Comparison of ENCODE assay signal across 8 cellular contexts in the genomic region with DNA sequence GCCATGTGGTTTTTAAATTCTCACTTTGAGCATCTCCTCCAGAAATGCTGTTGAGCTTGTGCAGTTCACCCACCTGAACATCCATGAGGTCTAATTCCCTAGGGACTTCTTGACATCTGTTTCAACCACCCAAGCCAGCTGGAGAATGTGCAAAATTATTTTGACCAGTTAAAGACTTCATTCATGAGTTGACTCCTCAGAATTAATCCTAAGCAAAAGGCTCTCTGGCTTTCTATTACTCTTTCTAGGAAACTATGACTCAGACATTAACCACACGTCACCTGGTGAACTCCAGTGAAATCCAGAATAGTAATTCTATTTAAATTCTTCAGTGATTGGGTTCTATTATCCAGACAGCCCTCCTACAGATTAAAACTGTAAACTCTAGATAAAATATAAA.
DNase-seq lines count a peak whose midpoint lies in the region; ATAC-seq, FAIRE-seq and TF ChIP-seq lines count a peak whose summit lies in the region.

No MANE protein-coding gene starts in this region.

- DNase-seq in endothelial cell of umbilical vein (ENCODE audit: low read depth, low spot score) (no peak), MM.1S (no peak), lower leg skin (ENCODE audit: low spot score in 2 of 2) (no peak), NCI-H1092 treated with DMSO at 0.1 percent for 48 hours (lab: John Stamatoyannopoulos, UW) (no peak)
- DNase-seq in stimulated activated CD4-positive, alpha-beta T cell treated with anti-CD3 and anti-CD28 coated beads, Interleukin-4, amount 100 ng/mL, for 4 hours, result no peak

- FAIRE-seq in endothelial cell of umbilical vein (lab: Jason Lieb, UNC), result peak; percentile 40

- no peaks in the 10 kb centered on the region for H4K20me1 ChIP-seq in endothelial cell of umbilical vein (replicated peaks; ENCODE audit: control insufficient read depth, extremely low read depth, insufficient read depth, low read length)
- no peaks in the 10 kb centered on the region for H4K20me1 ChIP-seq in MM.1S (ENCODE audit: insufficient read depth, low read length)

- ATAC-seq in GM18499 (IDR thresholded peaks at IDR 0.05; ENCODE audit: insufficient read depth, unreplicated experiment) (peak; percentile 66), GM21515 (IDR thresholded peaks at IDR 0.05; ENCODE audit: unreplicated experiment) (peak; percentile 75), HG03460 (IDR thresholded peaks at IDR 0.05; ENCODE audit: unreplicated experiment) (peak; percentile 68)

- H3K27me3 ChIP-seq in endothelial cell of umbilical vein (ENCODE audit: control insufficient read depth in 2 of 2, insufficient read depth in 2 of 2, low read length in 2 of 2) (no peaks in the 10 kb centered on the region), MM.1S (replicated peaks; ENCODE audit: insufficient read depth, low read length) (no peaks in the 10 kb centered on the region)

- H3K9me3 ChIP-seq in endothelial cell of umbilical vein (replicated peaks; ENCODE audit: control insufficient read depth, insufficient read depth, low read length) (no peaks in the 10 kb centered on the region), MM.1S (replicated peaks; ENCODE audit: insufficient read depth, low read length) (no peaks in the 10 kb centered on the region)

- intact Hi-C loops in endothelial cell of umbilical vein (cut with micrococcal nuclease), result no loop called here
- intact Hi-C loops in lower leg skin (cut with DNase I; ENCODE audit: low total_unique reads), result no loop called here

- H3K4me2 ChIP-seq in endothelial cell of umbilical vein (ENCODE audit: insufficient read depth, low read length), result no peak overlapping the region
- no peak overlapping the region for H3K4me2 ChIP-seq in MM.1S (ENCODE audit: low read depth, low read length)

- H3K4me3 ChIP-seq in endothelial cell of umbilical vein (replicated peaks in 1 of 3; ENCODE audit: insufficient read depth in 1 of 3, low read depth in 1 of 3, low read length in 3 of 3) (no peak overlapping the region), MM.1S (ENCODE audit: low read length) (no peak overlapping the region), lower leg skin (ENCODE audit: low read depth, poor library complexity, severe bottlenecking) (no peak overlapping the region)

- H3K36me3 ChIP-seq in endothelial cell of umbilical vein (ENCODE audit: control insufficient read depth in 2 of 2, extremely low read depth in 1 of 2, insufficient read depth in 2 of 2, low read length in 2 of 2) (no peaks in the 10 kb centered on the region), MM.1S (replicated peaks; ENCODE audit: insufficient read depth, low read length) (no peaks in the 10 kb centered on the region; the same call in 1 of the 2 replicates)

- H2AFZ ChIP-seq in endothelial cell of umbilical vein (ENCODE audit: low read depth, low read length) (no peak overlapping the region), MM.1S (ENCODE audit: low read length) (no peak overlapping the region)

- CTCF ChIA-PET in endothelial cell of umbilical vein (lab: Charles Lee), result no interaction called here

- H3K9me1 ChIP-seq in endothelial cell of umbilical vein (replicated peaks; ENCODE audit: control insufficient read depth, extremely low read depth, insufficient read depth, low read length), result no peaks in the 10 kb centered on the region

- H3K4me1 ChIP-seq in endothelial cell of umbilical vein (ENCODE audit: control insufficient read depth, extremely low read depth, insufficient read depth, low read length) (no peaks in the 10 kb centered on the region), MM.1S (ENCODE audit: low read length) (no peaks in the 10 kb centered on the region)

- BruUV-seq in endothelial cell of umbilical vein (replicated peaks; lab: Mats Ljungman, UMichigan), result no TSS peak

- TF ChIP-seq POLR2A in endothelial cell of umbilical vein (IDR thresholded peaks at IDR 0.05; ENCODE audit: low read depth, low read length) (no peak), lower leg skin (IDR thresholded peaks at IDR 0.05) (no peak)

- H3K79me2 ChIP-seq in endothelial cell of umbilical vein (ENCODE audit: control insufficient read depth, insufficient read depth, low read length), result no peaks in the 10 kb centered on the region
- no peaks in the 10 kb centered on the region for H3K79me2 ChIP-seq in MM.1S (ENCODE audit: low read length)

- H3K27ac ChIP-seq in endothelial cell of umbilical vein (ENCODE audit: insufficient read depth, low read depth, low read length) (no peak overlapping the region), MM.1S (ENCODE audit: low read length) (no peak overlapping the region)

- 43 to 57% methylated on average over 1 of the region's 1 CpG for WGBS in lower leg skin, 2 donors

- TF ChIP-seq CTCF in endothelial cell of umbilical vein (IDR thresholded peaks at IDR 0.05; ENCODE audit: extremely low read depth in 1 of 2, insufficient read depth in 1 of 2, low read depth in 1 of 2, low read length in 2 of 2), result no peak
- no peak for TF ChIP-seq CTCF in MM.1S (IDR thresholded peaks at IDR 0.05; ENCODE audit: low read length)
- no peak for TF ChIP-seq CTCF in lower leg skin (IDR thresholded peaks at IDR 0.05)

- H3K9ac ChIP-seq in endothelial cell of umbilical vein (replicated peaks; ENCODE audit: extremely low read depth, insufficient read depth, low read length) (no peak overlapping the region), MM.1S (ENCODE audit: low read length) (no peak overlapping the region)

- dilution Hi-C loops in endothelial cell of umbilical vein (cut with MboI; ENCODE audit: extremely low pct_ligation_motif_present, low sequenced_read_pairs), result no loop called here

- no peaks in the 10 kb centered on the region for H3K9me2 ChIP-seq in MM.1S (replicated peaks; ENCODE audit: insufficient read depth, low read length)

- POLR2A ChIA-PET in endothelial cell of umbilical vein (lab: Charles Lee), result no interaction called here

- H3F3A ChIP-seq in MM.1S (ENCODE audit: insufficient read depth, low read length), result no peaks in the 10 kb centered on the region

TF ChIP-seq in endothelial cell of umbilical vein, 7 proteins besides CTCF, POLR2A, EP300 and RAD21:
- TF ChIP-seq JUN (IDR thresholded peaks at IDR 0.05; ENCODE audit: borderline replicate concordance, insufficient read depth, insufficient read length, low read depth) (peak; percentile 31), FOS (IDR thresholded peaks at IDR 0.05; ENCODE audit: borderline replicate concordance, insufficient read depth, low read length) (peak; percentile 23), EZH2 (IDR thresholded peaks at IDR 0.05; ENCODE audit: borderline replicate concordance, low read depth, low read length, severe bottlenecking) (no peak)
